In the genomic region with DNA sequence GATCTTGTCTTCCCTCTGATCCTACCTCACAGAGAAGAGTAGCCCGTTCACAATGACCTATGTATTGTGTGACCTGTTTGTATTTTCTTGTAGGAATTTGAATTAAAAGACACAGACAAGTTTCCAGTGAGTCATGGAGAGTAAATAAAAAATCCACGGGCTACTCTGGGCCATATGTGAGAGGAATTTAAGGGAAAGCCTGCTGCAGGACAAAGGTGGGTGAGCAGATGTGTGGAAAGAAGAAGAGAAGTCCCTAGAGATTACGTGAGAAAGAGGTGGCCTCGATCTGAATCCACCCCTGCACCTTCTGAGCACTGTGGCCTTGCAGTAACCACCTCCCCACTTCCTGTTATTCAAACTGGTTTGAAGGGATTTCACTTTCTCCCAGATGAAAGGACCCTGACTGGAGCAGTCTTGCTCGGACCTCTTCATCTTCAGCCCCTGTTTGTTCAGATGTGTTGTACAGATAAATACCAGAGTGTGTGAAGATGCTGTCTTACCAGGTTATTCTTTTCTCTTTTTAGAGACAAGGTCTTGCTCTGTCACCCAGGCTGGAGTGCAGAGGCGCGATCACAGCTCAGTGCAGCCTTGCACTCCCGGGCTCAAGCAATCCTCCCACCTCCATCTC, we compare ENCODE assay signal across 8 cellular contexts.
DNase-seq lines count a peak whose midpoint lies in the region; ATAC-seq and TF ChIP-seq lines count a peak whose summit lies in the region.

No MANE protein-coding gene starts in this region.

- H3K4me1 ChIP-seq in adipocyte (ENCODE audit: control insufficient read depth, insufficient read depth, low read length) (peaks cover 9% of the 10 kb centered on the region), heart right ventricle (peaks cover 0 to 4% (median 0%) of the 10 kb centered on the region in 9 donors)

- no peaks in the 10 kb centered on the region for H3K9me3 ChIP-seq in adipocyte (ENCODE audit: control insufficient read depth, low read length)
- no peaks in the 10 kb centered on the region for H3K9me3 ChIP-seq in heart right ventricle

- no peak for TF ChIP-seq CTCF in GM10248 (IDR thresholded peaks at IDR 0.05; ENCODE audit: control extremely low read depth, extremely low read depth, low read depth, missing control alignments)
- no peak for TF ChIP-seq CTCF in heart right ventricle (IDR thresholded peaks at IDR 0.05)

- H3K27ac ChIP-seq in heart right ventricle = no peak overlapping the region

- 67 to 78% methylated on average over 8 of the region's 8 CpGs for WGBS in heart right ventricle, 2 donors

- H3K27me3 ChIP-seq in adipocyte (replicated peaks; ENCODE audit: control insufficient read depth, insufficient read depth, low read length) (no peaks in the 10 kb centered on the region), heart right ventricle (no peaks in the 10 kb centered on the region)

- no peak overlapping the region for H3K9ac ChIP-seq in adipocyte (ENCODE audit: low read length)

- CTCF ChIA-PET in GM10248 (lab: Yijun Ruan, JAX) = no interaction called here

- no peak overlapping the region for H3K4me3 ChIP-seq in adipocyte (ENCODE audit: low read length)
- no peak overlapping the region for H3K4me3 ChIP-seq in heart right ventricle

- POLR2A ChIA-PET in GM10248 (lab: Yijun Ruan, JAX) = no interaction called here

- H3K36me3 ChIP-seq in adipocyte (ENCODE audit: control insufficient read depth, insufficient read depth, low read length, severe bottlenecking) (peaks cover 6% of the 10 kb centered on the region), heart right ventricle (no peaks in the 10 kb centered on the region)

- peak; percentile 82 for ATAC-seq in GM19452 (IDR thresholded peaks at IDR 0.05; ENCODE audit: unreplicated experiment)
- peak; percentile 73 for ATAC-seq in HG03354 (IDR thresholded peaks at IDR 0.05; ENCODE audit: poor library complexity, severe bottlenecking, unreplicated experiment)
- ATAC-seq in heart right ventricle = no peak
- no peak for ATAC-seq in sciatic nerve

- DNase-seq in GM10248 (ENCODE audit: extremely low spot score) (peak; percentile 58), adipocyte (ENCODE audit: low read depth) (peak; percentile 17), NCI-H2196 treated with DMSO at 0.1 percent for 48 hours (lab: John Stamatoyannopoulos, UW; ENCODE audit: unreplicated experiment) (no peak), mesenteric fat pad (ENCODE audit: low spot score) (no peak), heart right ventricle (no peak), sciatic nerve (ENCODE audit: low spot score) (no peak)

- intact Hi-C loops in heart right ventricle (cut with DNase I) (no loop called here), sciatic nerve (cut with DNase I) (no loop called here)

Comparison
In these comparisons a context has a peak if more than half of its experiments do, and no peak if none do; other contexts are left out.
1. DNase-seq: peak in GM10248 (single experiment) and adipocyte (single experiment); none in NCI-H2196 treated with DMSO at 0.1 percent for 48 hours (single experiment), mesenteric fat pad (single experiment), heart right ventricle (0 of 2) and sciatic nerve (single experiment).
2. ATAC-seq: peak in GM19452 (single experiment) and HG03354 (single experiment); none in heart right ventricle (0 of 8) and sciatic nerve (single experiment).